Comparison of ENCODE assay signal across 1 cellular context in genomic region chr19:38952395-38953165, GRCh38.
A peak's percentile ranks its signal among the peaks of the same experiment; 100 is the strongest.
TF ChIP-seq lines count a peak whose summit lies in the region.

No MANE protein-coding gene starts in this region.

TF ChIP-seq in K562, 482 proteins besides CTCF, POLR2A, EP300 and RAD21:
- TF ChIP-seq ZNF407 (IDR thresholded peaks at IDR 0.05; ENCODE audit: low read depth), result peak; percentile 21; the same call in 1 of the 2 replicates
- TF ChIP-seq RBBP5 (IDR thresholded peaks at IDR 0.05; ENCODE audit: borderline replicate concordance, insufficient read depth, low read length, poor library complexity, severe bottlenecking), result no peak
- no peak for TF ChIP-seq RBM22 (IDR thresholded peaks at IDR 0.05; ENCODE audit: low read depth, low read length, poor library complexity, severe bottlenecking)
- peak; percentile 40; the same call in 1 of the 2 replicates for TF ChIP-seq SMC3 (conservative IDR thresholded peaks at IDR 0.05; ENCODE audit: insufficient read depth, low read depth, low read length)
- no peak for TF ChIP-seq FOSL1 (tag; conservative IDR thresholded peaks at IDR 0.05)
- TF ChIP-seq ZFP36 (IDR thresholded peaks at IDR 0.05; ENCODE audit: low read depth, low read length, partially characterized antibody), result peak; percentile 27
- 0 out of 4 replicates have a peak, but pooled peaks of 1 of the 2 experiments have one; percentile 42 for TF ChIP-seq MLLT1 (IDR thresholded peaks at IDR 0.05)
- TF ChIP-seq STAT5B (CRISPR knock-in tag; IDR thresholded peaks at IDR 0.05), result no peak
- 0 out of 2 replicates have a peak, but pooled peaks have one; percentile 35 for TF ChIP-seq NKRF (IDR thresholded peaks at IDR 0.05; ENCODE audit: borderline replicate concordance)
- TF ChIP-seq BRF1 (IDR thresholded peaks at IDR 0.05; ENCODE audit: borderline replicate concordance, extremely low read depth, insufficient read length), result no peak
- TF ChIP-seq ZNF263 (CRISPR knock-in tag; IDR thresholded peaks at IDR 0.05; ENCODE audit: borderline replicate concordance), result no peak
- TF ChIP-seq STAG1 (CRISPR knock-in tag; IDR thresholded peaks at IDR 0.05; ENCODE audit: borderline replicate concordance), result peak; percentile 44; the same call in 1 of the 2 replicates
- peak; percentile 44; the same call in 1 of the 2 replicates for TF ChIP-seq CC2D1A (IDR thresholded peaks at IDR 0.05)
